Comparison of ENCODE assay signal across 1 cellular context in the genomic region with DNA sequence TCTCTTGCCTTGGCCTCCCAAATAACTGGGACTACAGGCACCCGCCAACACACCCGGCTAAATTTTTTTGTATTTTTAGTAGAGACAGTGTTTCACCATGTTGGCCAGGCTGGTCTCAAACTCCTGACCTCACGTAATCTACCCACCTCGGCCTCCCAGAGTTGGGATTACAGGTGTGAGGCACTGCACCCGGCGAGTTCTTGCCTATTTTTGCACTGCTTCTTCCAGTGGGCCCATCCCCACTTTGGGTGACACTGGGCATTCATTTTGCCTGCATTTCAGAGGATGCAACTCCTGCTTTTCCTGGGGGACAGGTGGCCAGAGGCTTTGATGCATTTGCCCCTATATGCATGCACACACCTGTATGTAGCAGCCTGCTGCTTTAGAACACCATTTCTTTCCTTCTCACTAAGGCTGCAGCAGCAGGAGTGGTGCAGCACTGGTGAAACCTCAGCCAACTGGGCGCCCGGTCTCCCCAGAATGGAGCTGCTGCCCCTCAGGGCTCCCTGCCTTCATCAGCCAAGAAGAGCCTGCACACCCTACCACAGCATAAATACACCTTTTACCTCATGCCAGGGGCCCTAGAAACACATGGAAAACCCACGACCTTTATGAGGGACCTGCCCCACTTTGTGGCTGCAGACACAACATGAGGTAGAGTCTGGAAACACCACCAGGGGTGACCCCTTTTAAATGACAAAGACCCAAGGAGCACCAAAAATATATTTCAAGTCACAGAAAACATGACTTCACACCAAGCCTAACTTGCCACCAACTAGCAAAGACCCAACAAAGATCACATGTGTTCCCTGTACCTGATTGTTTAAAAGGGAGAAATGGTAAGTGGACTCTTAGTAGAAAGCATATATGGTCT.
A peak's percentile ranks its signal among the peaks of the same experiment; 100 is the strongest.
TF ChIP-seq lines count a peak whose summit lies in the region.

No MANE protein-coding gene starts in this region.

TF ChIP-seq in H1, 55 proteins besides CTCF, POLR2A, EP300 and RAD21:
- no peak for TF ChIP-seq BRCA1 (IDR thresholded peaks at IDR 0.05; ENCODE audit: low read depth, low read length)
- TF ChIP-seq, protein P1, sequence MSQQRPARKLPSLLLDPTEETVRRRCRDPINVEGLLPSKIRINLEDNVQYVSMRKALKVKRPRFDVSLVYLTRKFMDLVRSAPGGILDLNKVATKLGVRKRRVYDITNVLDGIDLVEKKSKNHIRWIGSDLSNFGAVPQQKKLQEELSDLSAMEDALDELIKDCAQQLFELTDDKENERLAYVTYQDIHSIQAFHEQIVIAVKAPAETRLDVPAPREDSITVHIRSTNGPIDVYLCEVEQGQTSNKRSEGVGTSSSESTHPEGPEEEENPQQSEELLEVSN (IDR thresholded peaks at IDR 0.05): peak; percentile 39; the same call in 1 of the 2 replicates
